ENCODE assay signal across 15 cellular contexts in genomic region chr13:111029957-111030609, GRCh38.
DNase-seq lines count a peak whose midpoint lies in the region; ATAC-seq and TF ChIP-seq lines count a peak whose summit lies in the region.
"Had no signal": no experiment of that assay in that cellular context is flagged by ENCODE, and none has a peak within 500 bp of the region (broad histone marks: within the 10 kb centered on the region; RNA-seq: fewer than 3 reads in every experiment).

No MANE protein-coding gene starts in this region.

- H2BK12ac ChIP-seq in neuronal stem cell (ENCODE audit: low read length), result no peak overlapping the region

- H3K27ac ChIP-seq in neuronal stem cell (replicated peaks; ENCODE audit: low read length) (no peak overlapping the region), skeletal muscle tissue (ENCODE audit: low read depth, low read length) (peak overlapping the region; percentile 88)
- H3K27ac ChIP-seq: BLaER1 treated with 17β-estradiol and CSF1 and Interleukin-3, amounts not matched to agents 10 nM and 100 nM; HL-60 had no signal

- no CpG with 5 or more reads among the region's 29 CpGs for WGBS in neuronal stem cell (ENCODE audit: extremely low coverage in 2 of 2, insufficient read length in 2 of 2, insufficient replicate concordance in 1 of 2), 2 donors

- no peak overlapping the region for H3K4me2 ChIP-seq in neuronal stem cell (ENCODE audit: insufficient read depth, low read length, poor library complexity, severe bottlenecking)
- H3K4me2 ChIP-seq: BLaER1 treated with 17β-estradiol and CSF1 and Interleukin-3, amounts not matched to agents 10 nM and 100 nM had no signal

- H3K27me3 ChIP-seq in H7 (ENCODE audit: control insufficient read depth, insufficient read depth, low read length), result no peaks in the 10 kb centered on the region
- H3K27me3 ChIP-seq in neuronal stem cell (ENCODE audit: control insufficient read depth in 3 of 3, insufficient read depth in 3 of 3, low read depth in 1 of 3, low read length in 3 of 3), result peaks cover 0 to 25% (median 0%) of the 10 kb centered on the region in 3 experiments
- H3K27me3 ChIP-seq in skeletal muscle tissue (ENCODE audit: control insufficient read depth in 3 of 3, insufficient read depth in 3 of 3, low read length in 3 of 3), result no peaks in the 10 kb centered on the region
- H3K27me3 ChIP-seq: BLaER1 treated with 17β-estradiol and CSF1 and Interleukin-3, amounts not matched to agents 10 nM and 100 nM had no signal

- H2BK120ac ChIP-seq in neuronal stem cell (ENCODE audit: low read depth, low read length), result no peak overlapping the region

- ATAC-seq in omental fat pad (ENCODE audit: low FRiP score), result no peak
- ATAC-seq: CD8-positive, alpha-beta T cell; GM12878 had no signal

- no peak overlapping the region for H4K8ac ChIP-seq in neuronal stem cell (ENCODE audit: low read depth, low read length)

- H3K23ac ChIP-seq in neuronal stem cell (ENCODE audit: low read depth, low read length, poor library complexity), result no peak overlapping the region

- H2BK15ac ChIP-seq in neuronal stem cell (ENCODE audit: low read length), result no peak overlapping the region

- no peak for TF ChIP-seq CTCF in omental fat pad (IDR thresholded peaks at IDR 0.05)

- DNase-seq in H7 (peak; percentile 24), islet precursor cell (peak; percentile 29), neuronal stem cell (ENCODE audit: low spot score) (no peak), omental fat pad (ENCODE audit: low spot score) (no peak), foreskin melanocyte (no peak), NCI-H446 (lab: John Stamatoyannopoulos, UW) (no peak)
- DNase-seq: Calu3; CD8-positive, alpha-beta T cell; DMS79 treated with DMSO at 0.1 percent for 48 hours; EL had no signal

- H3K4me3 ChIP-seq in H7 (ENCODE audit: insufficient read depth, low read depth, low read length) (no peak overlapping the region), neuronal stem cell (ENCODE audit: low read length in 2 of 2) (no peak overlapping the region), skeletal muscle tissue (ENCODE audit: low read length in 3 of 3) (peak overlapping the region in 2 of 3 donors; percentile 35 to 45)
- H3K4me3 ChIP-seq: BLaER1 treated with 17β-estradiol and CSF1 and Interleukin-3, amounts not matched to agents 10 nM and 100 nM; GM12878; HAP-1 had no signal

- no peak overlapping the region for H3K4ac ChIP-seq in neuronal stem cell (ENCODE audit: low read length)

- no peak overlapping the region for H4K91ac ChIP-seq in neuronal stem cell (ENCODE audit: low read depth, low read length, poor library complexity)

- H3K18ac ChIP-seq in neuronal stem cell (ENCODE audit: low read length), result peak overlapping the region; percentile 60

- no peak overlapping the region for H2BK5ac ChIP-seq in neuronal stem cell (ENCODE audit: low read length)

- H2AFZ ChIP-seq in neuronal stem cell (ENCODE audit: low read length), result no peak overlapping the region

- no peak overlapping the region for H3K9ac ChIP-seq in neuronal stem cell (ENCODE audit: low read depth, low read length, poor library complexity)
- peak overlapping the region in 1 of 3 donors; percentile 45 for H3K9ac ChIP-seq in skeletal muscle tissue (ENCODE audit: low read depth in 1 of 3, low read length in 3 of 3)
- H3K9ac ChIP-seq: BLaER1 treated with 17β-estradiol and CSF1 and Interleukin-3, amounts not matched to agents 10 nM and 100 nM had no signal

- H3K9me3 ChIP-seq in neuronal stem cell (replicated peaks in 1 of 2; ENCODE audit: control insufficient read depth in 2 of 2, insufficient read depth in 1 of 2, low read depth in 1 of 2, low read length in 2 of 2), result no peaks in the 10 kb centered on the region
- H3K9me3 ChIP-seq in skeletal muscle tissue (ENCODE audit: control insufficient read depth in 3 of 3, low read length in 3 of 3), result no peaks in the 10 kb centered on the region
- H3K9me3 ChIP-seq: BLaER1 treated with 17β-estradiol and CSF1 and Interleukin-3, amounts not matched to agents 10 nM and 100 nM; HAP-1 had no signal

- peak overlapping the region; percentile 98 for H3K14ac ChIP-seq in neuronal stem cell (ENCODE audit: low read length)

- peak overlapping the region; percentile 14 for H2AK5ac ChIP-seq in neuronal stem cell (ENCODE audit: low read depth, low read length)

- no peaks in the 10 kb centered on the region for H3K36me3 ChIP-seq in H7 (replicated peaks; ENCODE audit: control insufficient read depth, insufficient read depth, low read length)
- no peaks in the 10 kb centered on the region for H3K36me3 ChIP-seq in neuronal stem cell (replicated peaks in 1 of 2; ENCODE audit: control insufficient read depth in 2 of 2, insufficient read depth in 2 of 2, low read length in 2 of 2)
- H3K36me3 ChIP-seq in skeletal muscle tissue (ENCODE audit: control insufficient read depth in 3 of 3, insufficient read depth in 3 of 3, low read length in 3 of 3), result no peaks in the 10 kb centered on the region
- H3K36me3 ChIP-seq: BLaER1 treated with 17β-estradiol and CSF1 and Interleukin-3, amounts not matched to agents 10 nM and 100 nM; HAP-1 had no signal

- H3K4me1 ChIP-seq in neuronal stem cell (ENCODE audit: control insufficient read depth in 2 of 2, insufficient read depth in 1 of 2, low read depth in 1 of 2, low read length in 2 of 2) (no peaks in the 10 kb centered on the region), skeletal muscle tissue (ENCODE audit: control insufficient read depth in 3 of 3, insufficient read depth in 3 of 3, low read length in 3 of 3) (peaks cover 15 to 37% (median 28%) of the 10 kb centered on the region in 3 donors)
- H3K4me1 ChIP-seq: HAP-1 had no signal

- peaks cover 3% of the 10 kb centered on the region for H3K79me1 ChIP-seq in neuronal stem cell (ENCODE audit: low read depth, low read length)

Comparison
In these comparisons a context has a peak if more than half of its experiments do, and no peak if none do; other contexts are left out.
1. DNase-seq: peak in H7 (single experiment) and islet precursor cell (single experiment); none in neuronal stem cell (single experiment), omental fat pad (single experiment), foreskin melanocyte (single experiment) and NCI-H446 (0 of 2).
2. H3K4me3 ChIP-seq: peak in skeletal muscle tissue (2 of 3); none in H7 (single experiment) and neuronal stem cell (0 of 2).